Comparison of ENCODE assay signal across 10 cellular contexts in the genomic region with DNA sequence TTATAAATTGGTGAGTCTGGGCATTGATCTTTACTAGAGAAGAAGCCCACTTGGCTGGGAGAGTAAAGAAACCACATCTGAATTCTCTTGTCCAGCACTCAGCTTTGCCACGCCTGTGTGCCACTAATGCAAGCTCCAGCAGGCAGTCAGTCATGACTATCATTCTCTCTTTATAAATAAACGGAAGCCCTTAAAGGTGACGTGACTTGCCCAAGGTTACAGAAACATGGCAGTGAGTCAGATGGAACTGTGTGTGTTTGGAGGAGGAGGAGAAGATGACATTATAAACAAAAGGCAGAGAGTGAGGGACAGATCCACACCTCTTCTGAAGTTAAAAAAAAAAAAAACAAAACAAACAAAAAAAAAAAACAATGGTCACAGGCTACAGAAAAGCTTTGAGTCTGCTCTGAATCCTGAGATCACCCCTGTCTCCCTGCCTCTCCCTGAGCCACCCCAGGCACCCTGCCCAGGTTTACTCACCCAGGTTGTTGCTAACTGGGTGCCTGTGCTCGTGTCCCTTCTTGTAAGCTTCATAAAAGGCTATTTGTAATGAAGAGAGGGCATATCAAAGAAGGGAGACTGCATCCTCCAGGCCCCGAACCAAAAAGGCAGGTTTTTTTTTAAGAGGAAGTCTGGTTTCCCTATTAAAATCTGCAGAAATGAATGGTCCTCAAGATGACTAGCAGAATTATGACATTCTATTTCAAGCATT.
DNase-seq lines count a peak whose midpoint lies in the region; ATAC-seq and TF ChIP-seq lines count a peak whose summit lies in the region.
"Had no signal": no experiment of that assay in that cellular context is flagged by ENCODE, and none has a peak within 500 bp of the region (broad histone marks: within the 10 kb centered on the region; RNA-seq: fewer than 3 reads in every experiment).

No MANE protein-coding gene starts in this region.

- DNase-seq in SHP77 (lab: John Stamatoyannopoulos, UW), result peak; percentile 32 to 45
- no peak for DNase-seq in SHP77 treated with DMSO at 0.1 percent for 48 hours (lab: John Stamatoyannopoulos, UW)
- DNase-seq in breast epithelium (ENCODE audit: low spot score in 2 of 2), result peak in 1 of 2 donors; percentile 36
- no peak for DNase-seq in left lung
- DNase-seq in uterus, result peak in 1 of 2 donors; percentile 36
- DNase-seq in activated CD8-positive, alpha-beta memory T cell treated with anti-CD3 and anti-CD28 coated beads, Interleukin-2, amount 10 ng/mL, durations not matched to agents 7 days and 5 days, result no peak
- DNase-seq in HUDEP-2 (lab: John Stamatoyannopoulos, UW; ENCODE audit: unreplicated experiment in 76 of 76), result no peak
- DNase-seq in CD14-positive monocyte (ENCODE audit: low spot score), result no peak
- DNase-seq: NCI-H524 had no signal

- H3K4me1 Mint-ChIP-seq in activated CD8-positive, alpha-beta memory T cell treated with anti-CD3 and anti-CD28 coated beads, Interleukin-2, amount 10 ng/mL, durations not matched to agents 7 days and 5 days, result peaks cover 27% of the 10 kb centered on the region
- H3K4me1 Mint-ChIP-seq in CD14-positive monocyte, result no peaks in the 10 kb centered on the region
- H3K4me1 Mint-ChIP-seq: B cell had no signal

- H3K36me3 ChIP-seq in breast epithelium, result no peaks in the 10 kb centered on the region
- no peaks in the 10 kb centered on the region for H3K36me3 ChIP-seq in left lung
- no peaks in the 10 kb centered on the region for H3K36me3 ChIP-seq in uterus

- H3K9me3 Mint-ChIP-seq in activated CD8-positive, alpha-beta memory T cell treated with anti-CD3 and anti-CD28 coated beads, Interleukin-2, amount 10 ng/mL, durations not matched to agents 7 days and 5 days (ENCODE audit: low read depth), result peaks cover 2% of the 10 kb centered on the region
- no peaks in the 10 kb centered on the region for H3K9me3 Mint-ChIP-seq in CD14-positive monocyte

- H3K4me1 ChIP-seq in breast epithelium (peaks cover 0 to 5% of the 10 kb centered on the region in 2 donors), left lung (peaks cover 0 to 3% of the 10 kb centered on the region in 2 donors), uterus (peaks cover 0 to 14% of the 10 kb centered on the region in 2 donors)

- H3K4me3 ChIP-seq in breast epithelium (no peak overlapping the region), left lung (no peak overlapping the region), uterus (no peak overlapping the region)

- intact Hi-C loops in breast epithelium (cut with DNase I; ENCODE audit: low total_unique reads), result no loop called here
- intact Hi-C loops in left lung (cut with DNase I), result no loop called here
- intact Hi-C loops in uterus (cut with DNase I; ENCODE audit: low total_unique reads), result no loop called here
- intact Hi-C loops in CD14-positive monocyte (cut with micrococcal nuclease), result no loop called here

- H3K4me3 Mint-ChIP-seq in activated CD8-positive, alpha-beta memory T cell treated with anti-CD3 and anti-CD28 coated beads, Interleukin-2, amount 10 ng/mL, durations not matched to agents 7 days and 5 days, result no peak overlapping the region
- no peak overlapping the region for H3K4me3 Mint-ChIP-seq in CD14-positive monocyte
- H3K4me3 Mint-ChIP-seq: B cell had no signal

- H3K27me3 Mint-ChIP-seq in activated CD8-positive, alpha-beta memory T cell treated with anti-CD3 and anti-CD28 coated beads, Interleukin-2, amount 10 ng/mL, durations not matched to agents 7 days and 5 days, result no peaks in the 10 kb centered on the region
- H3K27me3 Mint-ChIP-seq in CD14-positive monocyte (ENCODE audit: low read depth in 3 of 3), result peaks cover 0 to 3% (median 2%) of the 10 kb centered on the region in 3 donors
- H3K27me3 Mint-ChIP-seq: B cell had no signal

- TF ChIP-seq CTCF in breast epithelium (IDR thresholded peaks at IDR 0.05) (no peak), left lung (IDR thresholded peaks at IDR 0.05) (no peak), uterus (IDR thresholded peaks at IDR 0.05) (no peak), CD14-positive monocyte (IDR thresholded peaks at IDR 0.05) (no peak)

- H3K27ac ChIP-seq in breast epithelium (peak overlapping the region; percentile 73 to 77), left lung (no peak overlapping the region), uterus (peak overlapping the region; percentile 83 to 95)

- CTCF ChIA-PET in activated CD8-positive, alpha-beta memory T cell treated with anti-CD3 and anti-CD28 coated beads, Interleukin-2, amount 10 ng/mL, durations not matched to agents 7 days and 5 days (lab: Charles Lee), result interaction anchor here (1.5 kb wide), 1 partner anchor 24 kb away, joined by 4 read pairs; no protein-coding TSS in a partner anchor

- no peaks in the 10 kb centered on the region for H3K9me3 ChIP-seq in breast epithelium
- H3K9me3 ChIP-seq in left lung, result no peaks in the 10 kb centered on the region
- H3K9me3 ChIP-seq in uterus, result no peaks in the 10 kb centered on the region

- no peak for TF ChIP-seq POLR2A in breast epithelium (IDR thresholded peaks at IDR 0.05)
- no peak for TF ChIP-seq POLR2A in uterus (IDR thresholded peaks at IDR 0.05)

- H3K27ac Mint-ChIP-seq in activated CD8-positive, alpha-beta memory T cell treated with anti-CD3 and anti-CD28 coated beads, Interleukin-2, amount 10 ng/mL, durations not matched to agents 7 days and 5 days, result no peak overlapping the region
- no peak overlapping the region for H3K27ac Mint-ChIP-seq in CD14-positive monocyte
- H3K27ac Mint-ChIP-seq: B cell had no signal

- peak; percentile 22 for ATAC-seq in left lung
- ATAC-seq in activated CD8-positive, alpha-beta memory T cell treated with anti-CD3 and anti-CD28 coated beads, Interleukin-2, amount 10 ng/mL, durations not matched to agents 7 days and 5 days, result no peak

- peaks cover 8% of the 10 kb centered on the region for H3K36me3 Mint-ChIP-seq in activated CD8-positive, alpha-beta memory T cell treated with anti-CD3 and anti-CD28 coated beads, Interleukin-2, amount 10 ng/mL, durations not matched to agents 7 days and 5 days
- no peaks in the 10 kb centered on the region for H3K36me3 Mint-ChIP-seq in CD14-positive monocyte

- H3K27me3 ChIP-seq in breast epithelium, result no peaks in the 10 kb centered on the region
- H3K27me3 ChIP-seq in left lung, result no peaks in the 10 kb centered on the region
- no peaks in the 10 kb centered on the region for H3K27me3 ChIP-seq in uterus

Comparison
In these comparisons a context has a peak if more than half of its experiments do, and no peak if none do; other contexts are left out.
1. DNase-seq: peak in SHP77 (2 of 2); none in SHP77 treated with DMSO at 0.1 percent for 48 hours (single experiment), left lung (0 of 2), activated CD8-positive, alpha-beta memory T cell treated with anti-CD3 and anti-CD28 coated beads, Interleukin-2, amount 10 ng/mL, durations not matched to agents 7 days and 5 days (single experiment), HUDEP-2 (0 of 76) and CD14-positive monocyte (single experiment).
2. H3K27ac ChIP-seq: peak in breast epithelium (2 of 2) and uterus (2 of 2); none in left lung (0 of 2).